8 cellular contexts compared by ENCODE assay signal in the genomic region with DNA sequence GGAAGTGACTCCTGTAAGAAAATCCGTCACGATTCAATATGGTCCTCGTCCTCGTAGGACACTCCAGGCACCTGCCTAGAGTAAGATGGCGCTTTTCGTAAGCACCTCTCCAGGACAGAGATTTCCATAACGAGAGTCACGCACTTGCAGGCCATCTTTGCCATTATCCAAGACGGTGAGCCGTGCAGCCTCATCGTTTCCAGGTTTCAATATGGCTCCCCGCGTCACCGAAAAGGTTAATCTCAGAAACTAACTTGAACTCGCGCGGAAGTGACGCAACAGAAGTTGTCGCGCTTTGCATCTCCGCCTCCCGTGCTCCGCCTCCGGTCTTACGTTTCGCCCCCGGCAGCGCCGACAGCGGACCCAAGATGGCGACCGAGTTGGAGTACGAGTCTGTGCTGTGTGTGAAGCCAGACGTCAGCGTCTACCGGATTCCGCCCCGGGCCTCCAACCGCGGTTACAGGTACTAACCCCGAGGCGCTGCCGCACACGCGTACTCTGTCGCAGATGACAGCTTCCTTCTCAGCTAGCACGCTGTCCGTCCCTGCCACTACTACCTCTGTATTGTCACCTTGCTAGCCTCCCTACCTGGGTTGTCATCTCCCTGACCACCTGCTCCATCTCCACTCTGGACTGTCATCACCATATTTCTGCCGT. TPM values are rescaled to one million over a fixed set of nuclear protein-coding genes. Genes with fewer than 3 reads are reported as not detected.
DNase-seq lines count a peak whose midpoint lies in the region; ATAC-seq and TF ChIP-seq lines count a peak whose summit lies in the region.

A gene (plus strand): TSS at position 354 of the 657 bp plus-strand sequence. CDS start 15 bp downstream, at position 369.

- no peak within 1 kb of the TSS for H2BK5ac ChIP-seq in mesendoderm (ENCODE audit: low read length)

- no peaks in the 10 kb centered on the region for H3K27me3 Mint-ChIP-seq in endodermal cell (ENCODE audit: insufficient read depth)

- H4K8ac ChIP-seq in mesendoderm (ENCODE audit: low read depth, low read length): no peak within 1 kb of the TSS

- H3K4me3 ChIP-seq in NT2/D1 (ENCODE audit: insufficient read length, low read depth) (peak within 1 kb of the TSS; percentile 66), endodermal cell (ENCODE audit: low read length) (peak within 1 kb of the TSS; percentile 94), mesendoderm (ENCODE audit: low read length) (peak within 1 kb of the TSS; percentile 93)

- H3K9me3 ChIP-seq in NT2/D1 (ENCODE audit: insufficient read depth, low read length) (no peaks in the 10 kb centered on the region), endodermal cell (ENCODE audit: control insufficient read depth, low read length) (no peaks in the 10 kb centered on the region)

- peak within 1 kb of the TSS; percentile 50 for H3K4ac ChIP-seq in mesendoderm (ENCODE audit: low read depth, low read length)

- H2AK5ac ChIP-seq in mesendoderm (ENCODE audit: low read length): no peak within 1 kb of the TSS

- no peaks in the 10 kb centered on the region for H3K27me3 ChIP-seq in NT2/D1 (ENCODE audit: insufficient read depth, insufficient read length)
- no peaks in the 10 kb centered on the region for H3K27me3 ChIP-seq in endodermal cell (ENCODE audit: control insufficient read depth, insufficient read depth, low read length, poor library complexity, severe bottlenecking)
- H3K27me3 ChIP-seq in mesendoderm (ENCODE audit: insufficient read depth, low read length, poor library complexity): no peaks in the 10 kb centered on the region

- ATAC-seq in GM21381 (IDR thresholded peaks at IDR 0.05; ENCODE audit: unreplicated experiment): peak; percentile 94

- H3K56ac ChIP-seq in mesendoderm (ENCODE audit: low read length): peak within 1 kb of the TSS; percentile 97

- peaks cover 12% of the 10 kb centered on the region for H3K36me3 Mint-ChIP-seq in endodermal cell (ENCODE audit: low read depth)

- peaks cover 12% of the 10 kb centered on the region for H3K36me3 ChIP-seq in NT2/D1 (ENCODE audit: insufficient read depth, insufficient read length, low read length)
- H3K36me3 ChIP-seq in endodermal cell (ENCODE audit: control insufficient read depth, insufficient read depth, low read length): no peaks in the 10 kb centered on the region
- H3K36me3 ChIP-seq in mesendoderm (ENCODE audit: control insufficient read depth, insufficient read depth, low read length): no peaks in the 10 kb centered on the region

- no peak within 1 kb of the TSS for H2BK120ac ChIP-seq in mesendoderm (ENCODE audit: low read depth, low read length)

- peak within 1 kb of the TSS; percentile 90 for H3K4me3 Mint-ChIP-seq in endodermal cell

- H3K9me3 Mint-ChIP-seq in endodermal cell: no peaks in the 10 kb centered on the region

- H3K18ac ChIP-seq in mesendoderm (ENCODE audit: low read length): peak within 1 kb of the TSS; percentile 69

- peaks cover 2% of the 10 kb centered on the region for H3K79me1 ChIP-seq in mesendoderm (ENCODE audit: low read length)

- H3K27ac ChIP-seq in endodermal cell (ENCODE audit: low read depth, low read length) (peak within 1 kb of the TSS; percentile 83), mesendoderm (ENCODE audit: low read depth, low read length) (peak within 1 kb of the TSS; percentile 76)

- TF ChIP-seq CTCF in endodermal cell (conservative IDR thresholded peaks at IDR 0.05): no peak

- H3K27ac Mint-ChIP-seq in endodermal cell: peak within 1 kb of the TSS; percentile 89

- no peaks in the 10 kb centered on the region for H3K4me1 ChIP-seq in NT2/D1 (ENCODE audit: insufficient read depth, insufficient read length)
- H3K4me1 ChIP-seq in endodermal cell (ENCODE audit: control insufficient read depth, insufficient read depth, low read length): no peaks in the 10 kb centered on the region
- peaks cover 3% of the 10 kb centered on the region for H3K4me1 ChIP-seq in mesendoderm (ENCODE audit: control insufficient read depth, low read depth, low read length)

- no peak within 1 kb of the TSS for H3K23ac ChIP-seq in mesendoderm (ENCODE audit: low read length)

- DNase-seq in COR-L47 (lab: John Stamatoyannopoulos, UW) (peak; percentile 83), HUDEP-2 (lab: John Stamatoyannopoulos, UW; ENCODE audit: unreplicated experiment in 76 of 76) (peak in 75 of 76 experiments; percentile 28 to 95 (median 87)), NT2/D1 (ENCODE audit: low read depth, low spot score) (peak; percentile 100), endodermal cell (peak; percentile 99), mesendoderm (peak; percentile 98)
- DNase-seq in activated CD8-positive, alpha-beta memory T cell treated with anti-CD3 and anti-CD28 coated beads, Interleukin-2, amount 50 U/mL, for 1 hour (ENCODE audit: extremely low read depth): peak; percentile 89
- peak; percentile 92 for DNase-seq in stimulated activated CD8-positive, alpha-beta memory T cell treated with anti-CD3 and anti-CD28 coated beads, Interleukin-15, amount 100 ng/mL, for 1 hour (ENCODE audit: low read depth)

- peak within 1 kb of the TSS; percentile 68 for H3K4me2 ChIP-seq in mesendoderm (ENCODE audit: low read length)

- H4K5ac ChIP-seq in mesendoderm (ENCODE audit: low read length): no peak within 1 kb of the TSS

- H3K9ac ChIP-seq in NT2/D1 (ENCODE audit: insufficient read length, low read depth): peak within 1 kb of the TSS; percentile 89
- peak within 1 kb of the TSS; percentile 81 for H3K9ac ChIP-seq in endodermal cell (ENCODE audit: extremely low read depth, low read length, poor library complexity, severe bottlenecking)
- peak within 1 kb of the TSS; percentile 87 for H3K9ac ChIP-seq in mesendoderm (ENCODE audit: low read length)

- peaks cover 16% of the 10 kb centered on the region for H3K79me2 ChIP-seq in mesendoderm (ENCODE audit: control insufficient read depth, insufficient read depth, low read length)

- H3K4me1 Mint-ChIP-seq in endodermal cell: peaks cover 27% of the 10 kb centered on the region

- no peak within 1 kb of the TSS for H2BK15ac ChIP-seq in mesendoderm (replicated peaks; ENCODE audit: low read depth)

- 0% methylated on average over 36 to 49 of the region's 49 CpGs for WGBS in endodermal cell (ENCODE audit: insufficient coverage in 1 of 2, insufficient read length in 1 of 2), 2 experiments
- no CpG with 5 or more reads among the region's 49 CpGs for WGBS in mesendoderm (ENCODE audit: extremely low coverage, insufficient coverage, low lambda C conversion rate)

RNA-seq across cellular contexts. Expression of the gene that starts here (rescaled TPM):
- total RNA-seq in endodermal cell: 10 to 100 TPM; 19.9 to 33.9 TPM
- polyA plus RNA-seq in endodermal cell (2013, experiment 1 of 2): 20.3 TPM
- 20.1 TPM for polyA plus RNA-seq in endodermal cell (2013, experiment 2 of 2)
- 16.1 TPM for polyA plus RNA-seq in mesendoderm (2013, experiment 1 of 2)
- polyA plus RNA-seq in mesendoderm (2013, experiment 2 of 2): 16.1 TPM

Comparison
In these comparisons a context has a peak if more than half of its experiments do, and no peak if none do; other contexts are left out.
1. Peak in every context shown above with its lines: DNase-seq, ATAC-seq, H3K4me3 ChIP-seq and H3K27ac ChIP-seq.